Comparison of ENCODE assay signal across 1 cellular context in the genomic region with DNA sequence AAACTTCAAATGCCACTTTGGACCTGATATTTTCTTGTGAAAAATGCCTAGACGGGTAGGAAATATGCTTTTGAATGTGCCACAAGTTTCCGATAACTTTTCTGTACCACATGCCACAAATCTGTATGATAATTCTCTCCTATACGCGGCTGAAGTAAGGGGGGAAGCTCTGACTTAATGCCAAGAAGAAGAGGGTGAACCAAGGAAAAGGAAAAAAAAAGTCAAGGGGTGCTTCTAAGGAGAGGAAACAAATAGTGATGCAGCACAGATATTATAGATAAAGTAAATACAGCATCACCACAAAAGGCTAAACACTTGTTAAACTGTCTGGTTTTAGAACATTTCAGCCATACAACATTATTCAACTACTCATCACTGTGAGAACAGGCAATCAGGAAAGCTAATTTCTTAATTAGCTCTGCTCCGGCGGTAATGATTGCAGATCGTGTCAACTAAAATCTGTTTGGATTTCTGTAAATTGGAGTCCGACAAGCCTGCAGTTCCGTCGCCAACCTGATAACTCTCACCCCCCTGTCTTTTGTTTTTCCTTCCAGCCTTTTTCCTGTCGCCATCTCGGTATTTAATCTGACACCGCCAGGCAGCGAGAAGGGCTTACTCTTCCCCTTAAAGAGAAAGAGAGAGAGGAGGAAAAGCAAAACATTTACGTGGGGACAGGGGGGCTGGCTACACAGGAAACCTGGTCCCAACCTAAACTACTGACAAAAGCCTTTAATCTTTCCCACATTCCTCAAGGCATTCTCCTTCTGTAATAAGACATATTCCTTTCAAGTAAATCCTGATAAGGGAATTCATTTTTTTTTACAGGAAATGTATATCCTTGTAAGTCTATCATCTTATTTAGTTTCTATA.
TF ChIP-seq lines count a peak whose summit lies in the region.

No MANE protein-coding gene starts in this region.

TF ChIP-seq in HEK293, 187 proteins besides CTCF, POLR2A, EP300 and RAD21 (continued from another document):
- no peak for TF ChIP-seq ZNF830 (tag by site-specific recombination; IDR thresholded peaks at IDR 0.05; ENCODE audit: low read depth)
TF ChIP-seq in HEK293: peak in this region for 8.
